15 cellular contexts compared by ENCODE assay signal in genomic region chr13:47841131-47841530, GRCh38.
DNase-seq lines count a peak whose midpoint lies in the region; ATAC-seq and TF ChIP-seq lines count a peak whose summit lies in the region.
"Had no signal": no experiment of that assay in that cellular context is flagged by ENCODE, and none has a peak within 500 bp of the region (broad histone marks: within the 10 kb centered on the region; RNA-seq: fewer than 3 reads in every experiment).

No MANE protein-coding gene starts in this region.

- no peaks in the 10 kb centered on the region for H3K79me2 ChIP-seq in smooth muscle cell (ENCODE audit: low read depth)

- H3K4me1 Mint-ChIP-seq in nephron (peaks cover 5% of the 10 kb centered on the region), progenitor cell of endocrine pancreas (ENCODE audit: low read depth) (no peaks in the 10 kb centered on the region)
- H3K4me1 Mint-ChIP-seq: CD4-positive, CD25-positive, alpha-beta regulatory T cell had no signal

- peak; percentile 2 for TF ChIP-seq CTCF in cardiac muscle cell (IDR thresholded peaks at IDR 0.05; ENCODE audit: low read depth, low read length)
- no peak for TF ChIP-seq CTCF in right atrium auricular region (IDR thresholded peaks at IDR 0.05)
- peak in 3 of 56 donors; percentile 14 to 30 (median 21) for TF ChIP-seq CTCF in dorsolateral prefrontal cortex (IDR thresholded peaks at IDR 0.05 in 54 of 56, conservative IDR thresholded peaks at IDR 0.05 in 2 of 56; ENCODE audit: low read depth in 1 of 56, partially characterized antibody in 56 of 56)
- TF ChIP-seq CTCF in nephron (IDR thresholded peaks at IDR 0.05; ENCODE audit: unreplicated experiment in 3 of 3): no peak
- TF ChIP-seq CTCF in smooth muscle cell (IDR thresholded peaks at IDR 0.05; ENCODE audit: borderline replicate concordance, insufficient read depth, poor library complexity, severe bottlenecking): no peak
- TF ChIP-seq CTCF in progenitor cell of endocrine pancreas (IDR thresholded peaks at IDR 0.05; ENCODE audit: unreplicated experiment): no peak

- no peak overlapping the region for H2AFZ ChIP-seq in smooth muscle cell (ENCODE audit: low read depth)
- H2AFZ ChIP-seq: GM23248 had no signal

- H3K27me3 Mint-ChIP-seq in nephron (ENCODE audit: low read depth) (peaks cover 7% of the 10 kb centered on the region), progenitor cell of endocrine pancreas (no peaks in the 10 kb centered on the region)

- H3K9ac ChIP-seq in smooth muscle cell (ENCODE audit: low read depth): no peak overlapping the region
- H3K9ac ChIP-seq: BLaER1 treated with 17β-estradiol and CSF1 and Interleukin-3, amounts not matched to agents 10 nM and 100 nM; GM23248 had no signal

- H3F3A ChIP-seq in smooth muscle cell (ENCODE audit: low read depth): no peaks in the 10 kb centered on the region

- H3K27ac ChIP-seq in cardiac muscle cell (no peak overlapping the region), right atrium auricular region (no peak overlapping the region), dorsolateral prefrontal cortex (no peak overlapping the region), smooth muscle cell (ENCODE audit: low read depth) (no peak overlapping the region)
- H3K27ac ChIP-seq: BLaER1 treated with 17β-estradiol and CSF1 and Interleukin-3, amounts not matched to agents 10 nM and 100 nM; GM23248 had no signal

- no peak overlapping the region for H3K4me2 ChIP-seq in smooth muscle cell
- H3K4me2 ChIP-seq: BLaER1 treated with 17β-estradiol and CSF1 and Interleukin-3, amounts not matched to agents 10 nM and 100 nM had no signal

- intact Hi-C loops in dorsolateral prefrontal cortex (cut with DNase I): no loop called here

- ATAC-seq in HG02798 (IDR thresholded peaks at IDR 0.05; ENCODE audit: poor library complexity, unreplicated experiment): no peak
- ATAC-seq: HCT116, HepG2 had no signal

- 99% methylated on average over 4 of the region's 4 CpGs for WGBS in smooth muscle cell (ENCODE audit: low lambda C conversion rate)

- H3K4me1 ChIP-seq in cardiac muscle cell (ENCODE audit: low read depth) (no peaks in the 10 kb centered on the region), right atrium auricular region (no peaks in the 10 kb centered on the region), smooth muscle cell (ENCODE audit: low read depth) (peaks cover 15% of the 10 kb centered on the region)

- DNase-seq in cardiac muscle cell (ENCODE audit: low read depth in 1 of 2, low spot score in 1 of 2) (peak in 1 of 2 donors; percentile 59), right atrium auricular region (ENCODE audit: low spot score) (no peak), dorsolateral prefrontal cortex (peak in 7 of 10 donors; percentile 29 to 66 (median 50)), superior temporal gyrus (ENCODE audit: extremely low spot score) (peak; percentile 61), smooth muscle cell (lab: John Stamatoyannopoulos, UW; ENCODE audit: unreplicated experiment) (no peak), progenitor cell of endocrine pancreas (ENCODE audit: low spot score, unreplicated experiment) (no peak)
- DNase-seq: ACHN; CD4-positive, CD25-positive, alpha-beta regulatory T cell; DMS53; GM23248 had no signal

- H3K36me3 Mint-ChIP-seq in nephron (ENCODE audit: low read depth) (no peaks in the 10 kb centered on the region), progenitor cell of endocrine pancreas (ENCODE audit: insufficient read depth) (no peaks in the 10 kb centered on the region)
- H3K36me3 Mint-ChIP-seq: CD4-positive, CD25-positive, alpha-beta regulatory T cell had no signal

- H3K9me3 Mint-ChIP-seq in nephron: no peaks in the 10 kb centered on the region
- H3K9me3 Mint-ChIP-seq in progenitor cell of endocrine pancreas (ENCODE audit: low read depth): no peaks in the 10 kb centered on the region
- H3K9me3 Mint-ChIP-seq: CD4-positive, CD25-positive, alpha-beta regulatory T cell had no signal

- no peaks in the 10 kb centered on the region for H3K36me3 ChIP-seq in cardiac muscle cell
- no peaks in the 10 kb centered on the region for H3K36me3 ChIP-seq in right atrium auricular region
- no peaks in the 10 kb centered on the region for H3K36me3 ChIP-seq in smooth muscle cell (ENCODE audit: low read depth)
- H3K36me3 ChIP-seq: BLaER1 treated with 17β-estradiol and CSF1 and Interleukin-3, amounts not matched to agents 10 nM and 100 nM had no signal

- H3K27me3 ChIP-seq in cardiac muscle cell (no peaks in the 10 kb centered on the region), right atrium auricular region (no peaks in the 10 kb centered on the region), dorsolateral prefrontal cortex (no peaks in the 10 kb centered on the region), smooth muscle cell (ENCODE audit: low read depth) (no peaks in the 10 kb centered on the region)
- H3K27me3 ChIP-seq: BLaER1 treated with 17β-estradiol and CSF1 and Interleukin-3, amounts not matched to agents 10 nM and 100 nM had no signal

- H4K20me1 ChIP-seq in smooth muscle cell (ENCODE audit: low read depth): no peaks in the 10 kb centered on the region
- H4K20me1 ChIP-seq: BLaER1 treated with 17β-estradiol and CSF1 and Interleukin-3, amounts not matched to agents 10 nM and 100 nM had no signal

- H3K9me3 ChIP-seq in cardiac muscle cell (ENCODE audit: low read depth) (no peaks in the 10 kb centered on the region), right atrium auricular region (no peaks in the 10 kb centered on the region), smooth muscle cell (replicated peaks; ENCODE audit: low read depth) (no peaks in the 10 kb centered on the region)
- H3K9me3 ChIP-seq: BLaER1 treated with 17β-estradiol and CSF1 and Interleukin-3, amounts not matched to agents 10 nM and 100 nM had no signal

- H3K27ac Mint-ChIP-seq in nephron: peak overlapping the region in 2 of 3 experiments; percentile 92 to 98
- H3K27ac Mint-ChIP-seq in progenitor cell of endocrine pancreas: no peak overlapping the region
- H3K27ac Mint-ChIP-seq: CD4-positive, CD25-positive, alpha-beta regulatory T cell had no signal

- H3K4me3 ChIP-seq in cardiac muscle cell (no peak overlapping the region), right atrium auricular region (no peak overlapping the region), dorsolateral prefrontal cortex (no peak overlapping the region), smooth muscle cell (no peak overlapping the region)
- H3K4me3 ChIP-seq: BLaER1 treated with 17β-estradiol and CSF1 and Interleukin-3, amounts not matched to agents 10 nM and 100 nM; GM23248 had no signal

- no peak overlapping the region for H3K4me3 Mint-ChIP-seq in nephron
- H3K4me3 Mint-ChIP-seq in progenitor cell of endocrine pancreas (ENCODE audit: low read depth): no peak overlapping the region
- H3K4me3 Mint-ChIP-seq: CD4-positive, CD25-positive, alpha-beta regulatory T cell had no signal

Comparison
In these comparisons a context has a peak if more than half of its experiments do, and no peak if none do; other contexts are left out.
1. DNase-seq: peak in dorsolateral prefrontal cortex (7 of 10) and superior temporal gyrus (single experiment); none in right atrium auricular region (single experiment), smooth muscle cell (single experiment) and progenitor cell of endocrine pancreas (single experiment).